In genomic region chr14:41806355-41806975, GRCh38 we compare ENCODE assay signal across 16 cellular contexts.
DNase-seq lines count a peak whose midpoint lies in the region; ATAC-seq and TF ChIP-seq lines count a peak whose summit lies in the region.
"Had no signal": no experiment of that assay in that cellular context is flagged by ENCODE, and none has a peak within 500 bp of the region (broad histone marks: within the 10 kb centered on the region; RNA-seq: fewer than 3 reads in every experiment).

No MANE protein-coding gene starts in this region.

- BruUV-seq in A673 (replicated peaks; lab: Mats Ljungman, UMichigan): no TSS peak

- POLR2A ChIA-PET in A673 (lab: Charles Lee; ENCODE audit: low non-redundant PET): interaction anchor here (0.7 to 1.1 kb wide), 3 partner anchors 24 to 247 kb away, joined by 3 to 6 read pairs (median 3); partner anchors contain the start of gene LRFN5

- no peaks in the 10 kb centered on the region for H4K20me1 ChIP-seq in Karpas-422 (ENCODE audit: insufficient read depth, low read depth, low read length)

- DNase-seq in A673 (ENCODE audit: low spot score) (no peak), Karpas-422 (no peak), left lung (no peak), GM03348 (ENCODE audit: low spot score) (no peak), nephron progenitor cell (no peak), DMS153 (lab: John Stamatoyannopoulos, UW) (no peak)
- DNase-seq: C1 segment of cervical spinal cord; Calu3; CD4-positive, alpha-beta T cell; DMS 273 treated with DMSO at 0.1 percent for 48 hours; DMS79; EL had no signal

- intact Hi-C loops in A673 (cut with micrococcal nuclease; ENCODE audit: unreplicated experiment): no loop called here
- intact Hi-C loops in left lung (cut with DNase I): no loop called here

- peak overlapping the region; percentile 48 for H2AFZ ChIP-seq in Karpas-422 (ENCODE audit: low read length)

- no peak overlapping the region for H3K4me2 ChIP-seq in Karpas-422 (ENCODE audit: low read depth, low read length, poor library complexity, severe bottlenecking)

- peak overlapping the region; percentile 82 for H3K27ac ChIP-seq in A673 (ENCODE audit: low read depth, low read length, poor library complexity, severe bottlenecking)
- H3K27ac ChIP-seq in Karpas-422 (ENCODE audit: low read length): no peak overlapping the region
- H3K27ac ChIP-seq in left lung: no peak overlapping the region

- H3K36me3 ChIP-seq in A673 (ENCODE audit: insufficient read depth, low read length, poor library complexity, severe bottlenecking) (no peaks in the 10 kb centered on the region), Karpas-422 (ENCODE audit: insufficient read depth, low read length) (no peaks in the 10 kb centered on the region), left lung (no peaks in the 10 kb centered on the region)

- TF ChIP-seq CTCF in A673 (conservative IDR thresholded peaks at IDR 0.05; ENCODE audit: low read depth, low read length): no peak
- no peak for TF ChIP-seq CTCF in left lung (IDR thresholded peaks at IDR 0.05)
- TF ChIP-seq CTCF in nephron progenitor cell (IDR thresholded peaks at IDR 0.05): no peak

- H3K4me1 Mint-ChIP-seq in activated T-helper 17 cell treated with anti-CD3 and anti-CD28 coated beads, Interleukin-2, amount 50 U/mL, for 72 hours: peaks cover 5% of the 10 kb centered on the region
- H3K4me1 Mint-ChIP-seq in nephron progenitor cell: no peaks in the 10 kb centered on the region
- H3K4me1 Mint-ChIP-seq: B cell had no signal

- H3K4me3 Mint-ChIP-seq in activated T-helper 17 cell treated with anti-CD3 and anti-CD28 coated beads, Interleukin-2, amount 50 U/mL, for 72 hours: peak overlapping the region; percentile 41
- H3K4me3 Mint-ChIP-seq in nephron progenitor cell: no peak overlapping the region
- H3K4me3 Mint-ChIP-seq: B cell; CD4-positive, alpha-beta T cell had no signal

- no peak for ATAC-seq in activated T-helper 17 cell treated with anti-CD3 and anti-CD28 coated beads, Interleukin-2, amount 50 U/mL, for 72 hours (replicated peaks)
- ATAC-seq in left lung: peak; percentile 35
- ATAC-seq: HCT116, HepG2 had no signal

- no peak overlapping the region for H3K4me3 ChIP-seq in A673 (ENCODE audit: low read depth, low read length, poor library complexity, severe bottlenecking)
- no peak overlapping the region for H3K4me3 ChIP-seq in Karpas-422 (ENCODE audit: low read length)
- no peak overlapping the region for H3K4me3 ChIP-seq in left lung

- no peaks in the 10 kb centered on the region for H3K9me2 ChIP-seq in Karpas-422 (replicated peaks; ENCODE audit: insufficient read depth, low read length)

- H3K36me3 Mint-ChIP-seq in activated T-helper 17 cell treated with anti-CD3 and anti-CD28 coated beads, Interleukin-2, amount 50 U/mL, for 72 hours (ENCODE audit: low read depth): no peaks in the 10 kb centered on the region
- H3K36me3 Mint-ChIP-seq in nephron progenitor cell (ENCODE audit: low read depth): no peaks in the 10 kb centered on the region

- CTCF ChIA-PET in A673 (lab: Charles Lee): no interaction called here

- H3K4me1 ChIP-seq in A673 (ENCODE audit: insufficient read depth, low read length, poor library complexity, severe bottlenecking) (peaks cover 30% of the 10 kb centered on the region), Karpas-422 (ENCODE audit: low read length) (no peaks in the 10 kb centered on the region), left lung (no peaks in the 10 kb centered on the region)

- no peaks in the 10 kb centered on the region for H3K27me3 Mint-ChIP-seq in activated T-helper 17 cell treated with anti-CD3 and anti-CD28 coated beads, Interleukin-2, amount 50 U/mL, for 72 hours
- H3K27me3 Mint-ChIP-seq in nephron progenitor cell (ENCODE audit: low read depth, poor library complexity): no peaks in the 10 kb centered on the region
- H3K27me3 Mint-ChIP-seq: B cell; CD4-positive, alpha-beta T cell had no signal

- H3K9me3 Mint-ChIP-seq in activated T-helper 17 cell treated with anti-CD3 and anti-CD28 coated beads, Interleukin-2, amount 50 U/mL, for 72 hours: no peaks in the 10 kb centered on the region
- H3K9me3 Mint-ChIP-seq in nephron progenitor cell: no peaks in the 10 kb centered on the region

- no peak overlapping the region for H3K27ac Mint-ChIP-seq in activated T-helper 17 cell treated with anti-CD3 and anti-CD28 coated beads, Interleukin-2, amount 50 U/mL, for 72 hours
- no peak overlapping the region for H3K27ac Mint-ChIP-seq in nephron progenitor cell
- H3K27ac Mint-ChIP-seq: B cell; CD4-positive, alpha-beta T cell had no signal

- no peak overlapping the region for H3K9ac ChIP-seq in Karpas-422 (ENCODE audit: low read length)

- no peaks in the 10 kb centered on the region for H3K27me3 ChIP-seq in A673 (replicated peaks; ENCODE audit: insufficient read depth, low read depth, low read length, poor library complexity)
- no peaks in the 10 kb centered on the region for H3K27me3 ChIP-seq in Karpas-422 (ENCODE audit: low read length)
- no peaks in the 10 kb centered on the region for H3K27me3 ChIP-seq in left lung

- H3K79me2 ChIP-seq in Karpas-422 (ENCODE audit: low read length): no peaks in the 10 kb centered on the region

- H3K9me3 ChIP-seq in A673 (ENCODE audit: low read depth, low read length, poor library complexity, severe bottlenecking) (peaks cover 7% of the 10 kb centered on the region), Karpas-422 (ENCODE audit: low read length) (peaks cover 4% of the 10 kb centered on the region; the same call in 1 of the 2 replicates), left lung (peaks cover 0 to 10% of the 10 kb centered on the region in 2 donors)
